9 cellular contexts compared by ENCODE assay signal in genomic region chr17:32264823-32265191, GRCh38. TPM values are rescaled to one million over a fixed set of nuclear protein-coding genes. Genes with fewer than 3 reads are reported as not detected.
DNase-seq lines count a peak whose midpoint lies in the region; ATAC-seq, FAIRE-seq and TF ChIP-seq lines count a peak whose summit lies in the region.
"Had no signal": no experiment of that assay in that cellular context is flagged by ENCODE, and none has a peak within 500 bp of the region (broad histone marks: within the 10 kb centered on the region; RNA-seq: fewer than 3 reads in every experiment).

No MANE protein-coding gene starts in this region.

- H3K27me3 ChIP-seq in iPS-15b (ENCODE audit: control insufficient read depth, insufficient read depth, low read length) = peaks cover 31% of the 10 kb centered on the region
- H3K27me3 ChIP-seq in smooth muscle cell (ENCODE audit: low read depth) = peaks cover 87% of the 10 kb centered on the region

- no peaks in the 10 kb centered on the region for H3K9me3 ChIP-seq in iPS-15b (ENCODE audit: control insufficient read depth, insufficient read depth, low read length)
- no peaks in the 10 kb centered on the region for H3K9me3 ChIP-seq in smooth muscle cell (replicated peaks; ENCODE audit: low read depth)

- no peak for FAIRE-seq in RCC 7860 (lab: Jason Lieb, UNC)

- CTCF ChIA-PET in T-cell (lab: Charles Lee) = no interaction called here

- H3K27ac Mint-ChIP-seq in T-helper 2 cell treated with Interferon-gamma antibody and Interleukin-4, amounts not matched to agents 5 μg/mL and 100 μg/mL, for 36 hours = no peak overlapping the region
- no peak overlapping the region for H3K27ac Mint-ChIP-seq in T-cell

- H3K27ac ChIP-seq in smooth muscle cell (ENCODE audit: low read depth) = no peak overlapping the region

- no peaks in the 10 kb centered on the region for H3K79me2 ChIP-seq in smooth muscle cell (ENCODE audit: low read depth)

- H2AFZ ChIP-seq in smooth muscle cell (ENCODE audit: low read depth) = no peak overlapping the region

- H3K36me3 ChIP-seq in iPS-15b (ENCODE audit: control insufficient read depth, insufficient read depth, low read length) = no peaks in the 10 kb centered on the region
- no peaks in the 10 kb centered on the region for H3K36me3 ChIP-seq in smooth muscle cell (ENCODE audit: low read depth)

- H3K4me2 ChIP-seq in smooth muscle cell = peak overlapping the region; percentile 60

- no peak for DNase-seq in T-helper 2 cell treated with Interferon-gamma antibody and Interleukin-4, amounts not matched to agents 5 μg/mL and 100 μg/mL, for 36 hours (ENCODE audit: low spot score)
- DNase-seq in T-helper 2 cell = no peak
- no peak for DNase-seq in T-cell
- DNase-seq in smooth muscle cell (lab: John Stamatoyannopoulos, UW; ENCODE audit: unreplicated experiment) = no peak
- no peak for DNase-seq in HuH-7 (ENCODE audit: low spot score)
- DNase-seq in epidermal melanocyte (ENCODE audit: insufficient read length, low spot score) = no peak
- no peak for DNase-seq in RCC 7860 (ENCODE audit: low spot score)

- no peak overlapping the region for H3K9ac ChIP-seq in iPS-15b (ENCODE audit: low read depth, low read length)
- H3K9ac ChIP-seq in smooth muscle cell (ENCODE audit: low read depth) = no peak overlapping the region

- H3K36me3 Mint-ChIP-seq in T-helper 2 cell treated with Interferon-gamma antibody and Interleukin-4, amounts not matched to agents 5 μg/mL and 100 μg/mL, for 36 hours (ENCODE audit: low read depth) = no peaks in the 10 kb centered on the region
- no peaks in the 10 kb centered on the region for H3K36me3 Mint-ChIP-seq in T-cell

- H3K4me3 Mint-ChIP-seq in T-helper 2 cell treated with Interferon-gamma antibody and Interleukin-4, amounts not matched to agents 5 μg/mL and 100 μg/mL, for 36 hours = peak overlapping the region; percentile 73
- peak overlapping the region; percentile 78 to 80 (median 78) for H3K4me3 Mint-ChIP-seq in T-cell

- WGBS in smooth muscle cell (ENCODE audit: low lambda C conversion rate) = 16% methylated on average over 8 of the region's 8 CpGs

- H3K4me1 ChIP-seq in iPS-15b (ENCODE audit: control insufficient read depth, insufficient read depth, low read length) (peaks cover 26% of the 10 kb centered on the region), smooth muscle cell (ENCODE audit: low read depth) (peaks cover 20% of the 10 kb centered on the region)

- POLR2A ChIA-PET in T-cell (lab: Charles Lee) = no interaction called here

- no peaks in the 10 kb centered on the region for H3K9me3 Mint-ChIP-seq in T-helper 2 cell treated with Interferon-gamma antibody and Interleukin-4, amounts not matched to agents 5 μg/mL and 100 μg/mL, for 36 hours
- no peaks in the 10 kb centered on the region for H3K9me3 Mint-ChIP-seq in T-cell

- H3K4me1 Mint-ChIP-seq in T-helper 2 cell treated with Interferon-gamma antibody and Interleukin-4, amounts not matched to agents 5 μg/mL and 100 μg/mL, for 36 hours (ENCODE audit: low read depth) = peaks cover 16% of the 10 kb centered on the region
- peaks cover 19 to 23% (median 21%) of the 10 kb centered on the region in 3 donors for H3K4me1 Mint-ChIP-seq in T-cell

- peak overlapping the region; percentile 67 for H3K4me3 ChIP-seq in iPS-15b (ENCODE audit: low read depth, low read length)
- H3K4me3 ChIP-seq in smooth muscle cell = no peak overlapping the region

- H3K27me3 Mint-ChIP-seq in T-helper 2 cell treated with Interferon-gamma antibody and Interleukin-4, amounts not matched to agents 5 μg/mL and 100 μg/mL, for 36 hours (ENCODE audit: low read depth) = peaks cover 73% of the 10 kb centered on the region
- H3K27me3 Mint-ChIP-seq in T-cell = peaks cover 37 to 50% of the 10 kb centered on the region in 2 donors

- ATAC-seq in T-cell (replicated peaks in 1 of 4) = no peak

- H4K20me1 ChIP-seq in smooth muscle cell (ENCODE audit: low read depth) = no peaks in the 10 kb centered on the region

- H3F3A ChIP-seq in smooth muscle cell (ENCODE audit: low read depth) = no peaks in the 10 kb centered on the region

- no peak for TF ChIP-seq CTCF in smooth muscle cell (IDR thresholded peaks at IDR 0.05; ENCODE audit: borderline replicate concordance, insufficient read depth, poor library complexity, severe bottlenecking)

RNA-seq across cellular contexts. Expression of gene RHBDL3, which starts 0.8 kb away (rescaled TPM):
- total RNA-seq in T-cell (under 1 TPM in 1 of 5 donors, not detected in 4; 0.07 TPM), smooth muscle cell (not detected in 2 replicates)
- 0.11 TPM in 1 of 2 replicates, not detected in the other for polyA plus RNA-seq in smooth muscle cell
- total RNA-seq: glomerular endothelial cell had no signal
